ENCODE assay signal across 10 cellular contexts in the genomic region with DNA sequence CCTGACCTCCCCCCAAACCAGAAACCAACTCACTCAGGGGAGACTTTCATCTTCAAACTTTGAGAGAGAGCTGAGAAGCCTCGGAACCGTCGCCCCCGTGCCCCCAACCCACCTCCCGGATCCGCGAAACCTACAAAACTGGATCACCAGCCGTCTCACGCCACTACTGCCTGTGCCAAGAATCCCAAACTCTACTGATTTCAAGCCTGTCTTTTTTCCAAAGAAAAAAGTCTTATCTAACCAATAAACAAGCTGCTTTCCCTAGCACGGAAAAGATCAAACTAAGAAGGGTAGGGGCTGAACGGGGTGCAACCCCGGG. TPM values are rescaled to one million over a fixed set of nuclear protein-coding genes. Genes with fewer than 3 reads are reported as not detected.
A peak's percentile ranks its signal among the peaks of the same experiment; 100 is the strongest.
DNase-seq lines count a peak whose midpoint lies in the region; ATAC-seq and TF ChIP-seq lines count a peak whose summit lies in the region.
"Had no signal": no experiment of that assay in that cellular context is flagged by ENCODE, and none has a peak within 500 bp of the region (broad histone marks: within the 10 kb centered on the region; RNA-seq: fewer than 3 reads in every experiment).

No MANE protein-coding gene starts in this region.

- H3K4me3 ChIP-seq in GM08714 (ENCODE audit: low read length) = peak overlapping the region; percentile 68
- H3K4me3 ChIP-seq in fibroblast of pulmonary artery (replicated peaks; ENCODE audit: low read depth, low read length) = peak overlapping the region; percentile 71
- H3K4me3 ChIP-seq in retinal pigment epithelial cell (ENCODE audit: low read length) = peak overlapping the region; percentile 62

- no peaks in the 10 kb centered on the region for H3K36me3 Mint-ChIP-seq in T-cell
- H3K36me3 Mint-ChIP-seq: mesothelial cell of epicardium had no signal

- CTCF ChIA-PET in T-cell (lab: Charles Lee) = interaction anchor here in 1 of 2 donors (0.5 to 0.9 kb wide), 6 partner anchors 13 to 484 kb away, joined by 3 to 7 read pairs (median 4); no protein-coding TSS in a partner anchor

- TF ChIP-seq CTCF in fibroblast of pulmonary artery (IDR thresholded peaks at IDR 0.05; ENCODE audit: low read length, missing control alignments) = no peak
- TF ChIP-seq CTCF in retinal pigment epithelial cell (conservative IDR thresholded peaks at IDR 0.05; ENCODE audit: low read depth, low read length) = no peak

- ATAC-seq in T-cell (replicated peaks in 1 of 4) = no peak
- ATAC-seq: K562 had no signal

- POLR2A ChIA-PET in T-cell (lab: Charles Lee) = interaction anchor here in 1 of 2 donors (0.7 kb wide), 1 partner anchor 105 kb away, joined by 3 read pairs; no protein-coding TSS in a partner anchor

- DNase-seq in T-cell (no peak), fibroblast of pulmonary artery (ENCODE audit: low read depth) (no peak), retinal pigment epithelial cell (ENCODE audit: low read depth) (no peak), Kasumi-1 (lab: John Stamatoyannopoulos, UW) (no peak), NCI-H2227 treated with DMSO at 0.1 percent for 48 hours (lab: John Stamatoyannopoulos, UW) (no peak), NCI-H69 (lab: John Stamatoyannopoulos, UW) (no peak), NCI-H1694 treated with DMSO at 0.1 percent for 48 hours (lab: John Stamatoyannopoulos, UW) (no peak)

- peak overlapping the region; percentile 80 to 90 for H3K27ac Mint-ChIP-seq in T-cell
- H3K27ac Mint-ChIP-seq: mesothelial cell of epicardium had no signal

- H3K27me3 Mint-ChIP-seq in T-cell = peaks cover 0 to 3% of the 10 kb centered on the region in 2 donors

- no peak overlapping the region for H3K4me3 Mint-ChIP-seq in T-cell
- H3K4me3 Mint-ChIP-seq: mesothelial cell of epicardium had no signal

- H3K4me1 Mint-ChIP-seq in T-cell = peaks cover 27 to 35% (median 31%) of the 10 kb centered on the region in 3 donors

- H3K9me3 Mint-ChIP-seq in T-cell = no peaks in the 10 kb centered on the region
- H3K9me3 Mint-ChIP-seq: mesothelial cell of epicardium had no signal

RNA-seq across cellular contexts. Expression of gene AXIN2, which starts 2.0 kb away (rescaled TPM):
- 10 to 100 TPM; 35.8 to 44.9 (median 40.2) TPM for total RNA-seq in T-cell
